ENCODE assay signal across 1 cellular context in the genomic region with DNA sequence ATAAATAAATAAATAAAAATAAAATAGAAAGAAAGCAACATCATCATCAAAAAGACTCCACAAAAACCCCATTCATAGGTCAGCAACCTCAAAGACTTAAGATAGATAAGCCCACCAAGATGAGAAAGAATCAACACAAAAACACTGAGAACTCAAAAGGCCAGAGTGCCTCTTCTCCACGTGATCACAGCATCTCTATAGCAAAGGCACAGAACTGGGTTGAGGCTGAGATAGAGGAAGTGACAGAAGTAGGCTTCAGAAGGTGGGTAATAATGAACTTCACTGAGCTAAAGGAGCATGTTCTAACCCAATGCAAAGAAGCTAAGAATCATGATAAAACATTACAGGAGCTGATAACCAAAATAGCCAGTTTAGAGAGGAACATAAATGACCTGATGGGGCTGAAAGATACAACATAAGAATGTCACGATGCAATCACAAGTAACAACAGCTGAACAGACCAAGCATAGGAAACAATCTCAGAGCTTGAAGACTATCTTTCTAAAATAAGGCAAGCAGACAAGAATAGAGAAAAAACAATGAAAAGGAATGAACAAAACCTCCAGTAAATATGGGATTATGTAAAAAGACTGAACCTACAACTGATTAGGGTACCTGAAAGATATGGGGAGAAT.
TF ChIP-seq lines count a peak whose summit lies in the region.

No MANE protein-coding gene starts in this region.

TF ChIP-seq in GM12878, 131 proteins besides CTCF, POLR2A, EP300 and RAD21:
- TF ChIP-seq, protein P1, sequence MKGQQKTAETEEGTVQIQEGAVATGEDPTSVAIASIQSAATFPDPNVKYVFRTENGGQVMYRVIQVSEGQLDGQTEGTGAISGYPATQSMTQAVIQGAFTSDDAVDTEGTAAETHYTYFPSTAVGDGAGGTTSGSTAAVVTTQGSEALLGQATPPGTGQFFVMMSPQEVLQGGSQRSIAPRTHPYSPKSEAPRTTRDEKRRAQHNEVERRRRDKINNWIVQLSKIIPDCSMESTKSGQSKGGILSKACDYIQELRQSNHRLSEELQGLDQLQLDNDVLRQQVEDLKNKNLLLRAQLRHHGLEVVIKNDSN (IDR thresholded peaks at IDR 0.05; ENCODE audit: borderline replicate concordance, extremely low read length, insufficient read depth, low read depth, low read length): peak; percentile 22
- TF ChIP-seq KLF5 (IDR thresholded peaks at IDR 0.05; ENCODE audit: partially characterized antibody) (no peak), RAD51 (IDR thresholded peaks at IDR 0.05) (peak; percentile 34; the same call in 1 of the 2 replicates), SPI1 (IDR thresholded peaks at IDR 0.05; ENCODE audit: borderline replicate concordance, insufficient read depth, low read depth, low read length) (peak; percentile 54; the same call in 1 of the 2 replicates), LARP7 (IDR thresholded peaks at IDR 0.05) (no peak)
TF ChIP-seq in GM12878: peak in this region for 3.
